Comparison of ENCODE assay signal across 8 cellular contexts in the genomic region with DNA sequence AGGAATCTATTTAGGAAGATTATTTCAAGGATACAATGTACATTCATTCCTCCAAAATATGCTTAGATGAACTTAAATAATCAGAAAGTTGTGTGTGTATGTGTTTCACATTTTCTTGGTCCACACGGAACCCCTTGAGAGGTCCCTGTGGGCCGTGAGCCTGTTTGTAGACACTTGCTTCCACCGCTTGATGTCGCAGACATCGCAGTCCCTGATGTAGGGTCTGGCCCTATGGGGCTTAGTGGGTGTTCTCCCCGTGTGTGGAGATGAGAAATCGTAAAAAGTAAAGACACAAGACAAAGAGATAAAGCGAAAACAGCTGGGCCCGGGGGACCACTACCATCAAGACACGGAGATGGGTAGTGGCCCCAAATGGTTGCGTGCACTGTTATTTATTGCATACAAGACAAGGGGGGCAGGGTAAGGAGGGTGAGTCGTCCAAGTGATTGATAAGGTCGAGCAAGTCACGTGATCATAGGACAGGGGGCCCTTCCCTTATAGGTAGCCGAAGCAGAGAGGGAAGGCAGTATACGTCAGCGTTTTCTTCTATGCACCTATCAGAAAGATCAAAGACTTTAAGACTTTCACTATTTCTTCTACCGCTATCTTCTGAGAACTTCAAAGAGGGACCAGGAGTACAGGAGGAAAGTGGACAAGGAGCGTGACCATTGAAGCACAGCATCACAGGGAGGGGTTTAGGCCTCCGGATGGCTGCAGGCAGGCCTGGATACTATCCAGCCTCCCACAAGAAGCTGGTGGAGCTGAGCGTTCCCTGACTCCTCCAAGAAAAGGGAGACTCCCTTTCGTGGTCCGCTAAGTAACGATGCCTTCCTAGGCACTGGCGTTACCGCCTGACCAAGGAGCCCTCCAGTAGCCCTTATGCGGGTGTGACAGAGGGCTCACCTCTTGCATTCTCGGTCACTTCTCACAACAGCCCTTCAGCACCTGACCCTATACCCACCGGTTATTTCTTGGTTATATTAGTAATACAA. TPM values are rescaled to one million over a fixed set of nuclear protein-coding genes. Genes with fewer than 3 reads are reported as not detected.
DNase-seq lines count a peak whose midpoint lies in the region; ATAC-seq, FAIRE-seq and TF ChIP-seq lines count a peak whose summit lies in the region.
"Had no signal": no experiment of that assay in that cellular context is flagged by ENCODE, and none has a peak within 500 bp of the region (broad histone marks: within the 10 kb centered on the region; RNA-seq: fewer than 3 reads in every experiment).

No MANE protein-coding gene starts in this region.

- no peak for ATAC-seq in activated CD8-positive, alpha-beta memory T cell treated with anti-CD3 and anti-CD28 coated beads, Interleukin-2, amount 10 ng/mL, durations not matched to agents 7 days and 5 days
- ATAC-seq in K562 (peak; percentile 71), GM21526 (IDR thresholded peaks at IDR 0.05; ENCODE audit: low FRiP score, unreplicated experiment) (no peak)

- H3K27me3 ChIP-seq in K562 (ENCODE audit: control insufficient read depth in 2 of 2, insufficient read depth in 2 of 2, low read length in 2 of 2) = no peaks in the 10 kb centered on the region

- peak overlapping the region; percentile 89 for H3K27ac ChIP-seq in K562 (ENCODE audit: extremely low read depth, low read depth, low read length)

- in situ Hi-C loops in K562 (cut with MboI) = loop anchor here (5.0 to 25.0 kb wide), 2 partner anchors 104 to 951 kb away; a partner anchor contains a TSS

- peaks cover 31% of the 10 kb centered on the region for H3K4me1 Mint-ChIP-seq in activated CD8-positive, alpha-beta memory T cell treated with anti-CD3 and anti-CD28 coated beads, Interleukin-2, amount 10 ng/mL, durations not matched to agents 7 days and 5 days

- TF ChIP-seq POLR2A in K562 (conservative IDR thresholded peaks at IDR 0.05) = no peak

- peak overlapping the region; percentile 73 for H3K4me2 ChIP-seq in K562 (ENCODE audit: insufficient read depth, low read length)

- whole genome bisulfite sequencing in K562 (ENCODE audit: insufficient coverage, low coverage, missing lambda C conversion rate) = 3% methylated on average over 25 of the region's 29 CpGs

- no peaks in the 10 kb centered on the region for H3K9me3 Mint-ChIP-seq in activated CD8-positive, alpha-beta memory T cell treated with anti-CD3 and anti-CD28 coated beads, Interleukin-2, amount 10 ng/mL, durations not matched to agents 7 days and 5 days (ENCODE audit: low read depth)

- peak; percentile 63 to 84 for TF ChIP-seq RAD21 in K562 (CRISPR knock-in tag; conservative IDR thresholded peaks at IDR 0.05 in 1 of 2, IDR thresholded peaks at IDR 0.05 in 1 of 2)

- no peak for DNase-seq in activated CD8-positive, alpha-beta memory T cell treated with anti-CD3 and anti-CD28 coated beads, Interleukin-2, amount 10 ng/mL, durations not matched to agents 7 days and 5 days
- DNase-seq in activated CD8-positive, alpha-beta memory T cell treated with anti-CD3 and anti-CD28 coated beads for 24 hours = no peak
- DNase-seq in K562 (ENCODE audit: extremely low read depth in 1 of 4, low spot score in 3 of 4) = peak; percentile 48 to 80 (median 58)
- peak; percentile 9 for DNase-seq in retina
- no peak for DNase-seq in SKM-1 (lab: John Stamatoyannopoulos, UW; ENCODE audit: unreplicated experiment)
- DNase-seq: head of caudate nucleus had no signal

- H3K36me3 Mint-ChIP-seq in activated CD8-positive, alpha-beta memory T cell treated with anti-CD3 and anti-CD28 coated beads, Interleukin-2, amount 10 ng/mL, durations not matched to agents 7 days and 5 days = peaks cover 14% of the 10 kb centered on the region

- peaks cover 35% of the 10 kb centered on the region for H3K79me2 ChIP-seq in K562 (ENCODE audit: control insufficient read depth, insufficient read depth, low read length)

- peak; percentile 93 for FAIRE-seq in K562 (lab: Jason Lieb, UNC)

- POLR2A ChIA-PET in K562 (lab: Yijun Ruan, JAX) = interaction anchor here (0.6 to 1.1 kb wide), 3 partner anchors 293 to 306 kb away, joined by 3 to 5 read pairs (median 3); a partner anchor contains a TSS

- CTCF ChIA-PET in activated CD8-positive, alpha-beta memory T cell treated with anti-CD3 and anti-CD28 coated beads, Interleukin-2, amount 10 ng/mL, durations not matched to agents 7 days and 5 days (lab: Charles Lee) = interaction anchor here (1.0 to 1.3 kb wide), 7 partner anchors 9 to 304 kb away, joined by 3 to 4 read pairs (median 3); no protein-coding TSS in a partner anchor
- CTCF ChIA-PET in K562 (lab: Yijun Ruan, JAX; ENCODE audit: low intra/inter-chr PET ratio) = interaction anchor here (0.6 kb wide), 1 partner anchor 328 kb away, joined by 3 read pairs; no protein-coding TSS in a partner anchor

- H3K27ac Mint-ChIP-seq in activated CD8-positive, alpha-beta memory T cell treated with anti-CD3 and anti-CD28 coated beads, Interleukin-2, amount 10 ng/mL, durations not matched to agents 7 days and 5 days = peak overlapping the region; percentile 66

- H4K20me1 ChIP-seq in K562 (replicated peaks; ENCODE audit: control insufficient read depth, insufficient read depth, low read length) = no peaks in the 10 kb centered on the region

- no peaks in the 10 kb centered on the region for H3K9me3 ChIP-seq in K562 (replicated peaks; ENCODE audit: control insufficient read depth, insufficient read depth, low read depth, low read length)

- no TSS peak for BruUV-seq in K562 (replicated peaks; lab: Mats Ljungman, UMichigan)

- no peaks in the 10 kb centered on the region for H3K27me3 Mint-ChIP-seq in activated CD8-positive, alpha-beta memory T cell treated with anti-CD3 and anti-CD28 coated beads, Interleukin-2, amount 10 ng/mL, durations not matched to agents 7 days and 5 days

- intact Hi-C loops in K562 (cut with micrococcal nuclease) = loop anchor here (2.0 to 10.0 kb wide), 3 partner anchors 52 to 141 kb away; a partner anchor contains a TSS

- peak; percentile 56 to 73 (median 69) for TF ChIP-seq CTCF in K562 (IDR thresholded peaks at IDR 0.05 in 2 of 3, conservative IDR thresholded peaks at IDR 0.05 in 1 of 3; ENCODE audit: insufficient read depth in 2 of 3, low read depth in 1 of 3, low read length in 3 of 3)

- peaks cover 2% of the 10 kb centered on the region for H3K9me1 ChIP-seq in K562 (ENCODE audit: control insufficient read depth, insufficient read depth, low read length)

- H3K4me1 ChIP-seq in K562 (replicated peaks in 1 of 2; ENCODE audit: control insufficient read depth in 2 of 2, insufficient read depth in 2 of 2, low read length in 2 of 2) = peaks cover 12 to 36% of the 10 kb centered on the region in 2 experiments; a peak in 4 of 5 replicates

- peak overlapping the region; percentile 82 for H2AFZ ChIP-seq in K562 (ENCODE audit: low read depth, low read length)

- H3K36me3 ChIP-seq in K562 (ENCODE audit: control insufficient read depth, insufficient read depth, low read length) = peaks cover 3% of the 10 kb centered on the region; the same call in 1 of the 3 replicates

- H3K4me3 Mint-ChIP-seq in activated CD8-positive, alpha-beta memory T cell treated with anti-CD3 and anti-CD28 coated beads, Interleukin-2, amount 10 ng/mL, durations not matched to agents 7 days and 5 days = peak overlapping the region; percentile 32

- H3K9ac ChIP-seq in K562 (ENCODE audit: insufficient read depth in 1 of 2, low read depth in 2 of 2, low read length in 2 of 2) = peak overlapping the region; percentile 53 to 84; a peak in 3 of 4 replicates

- TF ChIP-seq EP300 in K562 (IDR thresholded peaks at IDR 0.05; ENCODE audit: low read length) = no peak

- 0 out of 2 replicates have a peak overlapping the region, but pooled peaks have one; percentile 15 for H3K4me3 ChIP-seq in K562

RNA-seq across cellular contexts. Expression of a gene that starts 1.2 kb away (rescaled TPM):
- 100 to 1,000 TPM; 147 to 176 TPM for total RNA-seq in activated CD8-positive, alpha-beta memory T cell treated with anti-CD3 and anti-CD28 coated beads, Interleukin-2, amount 10 ng/mL, durations not matched to agents 7 days and 5 days
- 12.1 and 20.9 TPM in 2 replicates for total RNA-seq in K562 (2011; cell fraction: chromatin; rRNA removed; ENCODE audit: low replicate concordance)
- 11.8 and 13.8 TPM in 2 replicates for total RNA-seq in K562 (2011; cell fraction: nucleolus; rRNA removed)
- 19.7 and 42.2 TPM in 2 replicates for total RNA-seq in K562 (2011; cell fraction: nucleoplasm; rRNA removed)
- total RNA-seq in K562 (2014; rRNA removed) = 12.4 and 15.1 TPM in 2 replicates
- total RNA-seq in K562 (2014; rRNA removed; fragmentation: Illumina TruSeq; extraction: Trizol) = 14.4 and 15.6 TPM in 2 replicates
- 15.8 and 15.9 TPM in 2 replicates for total RNA-seq in K562 (2015; rRNA removed; fragmentation: Illumina TruSeq; extraction: Trizol)
- 90.1 and 90.9 TPM in 2 replicates for total RNA-seq in K562 (2021)
- polyA plus RNA-seq in K562 (2011; rRNA removed) = 44.4 and 54.7 TPM in 2 replicates
- polyA plus RNA-seq in K562 (2011; cell fraction: cytosol; rRNA removed) = 47.1 and 53.6 TPM in 2 replicates
- 24.0 and 25.6 TPM in 2 replicates for polyA plus RNA-seq in K562 (2011; cell fraction: nucleus; rRNA removed)
- polyA plus RNA-seq in K562 (2012) = 76.3 and 80.4 TPM in 2 replicates
- polyA plus RNA-seq in K562 (2014; fragmentation: Illumina TruSeq; extraction: Trizol) = 116 and 118 TPM in 2 replicates
- polyA plus RNA-seq in K562 (2014; fragmentation: Nextera tagmentation; extraction: Ambion mirVana) = 100 to 1,000 TPM; 226 to 285 TPM
- 55.5 and 59.8 TPM in 2 replicates for polyA plus RNA-seq in K562 (2014; rRNA removed)
- 24.1 and 28.9 TPM in 2 replicates for polyA minus RNA-seq in K562 (2011; rRNA and poly(A)+ RNA removed)
- polyA minus RNA-seq in K562 (2011; cell fraction: cytosol; rRNA and poly(A)+ RNA removed) = 30.9 and 31.5 TPM in 2 replicates
- polyA minus RNA-seq in K562 (2011; cell fraction: nucleus; rRNA and poly(A)+ RNA removed) = 4.7 and 7.6 TPM in 2 replicates

RNA-seq across cellular contexts. Expression of a gene that starts 8.1 kb away (rescaled TPM):
- 10 to 100 TPM; 49.8 to 69.4 TPM for total RNA-seq in activated CD8-positive, alpha-beta memory T cell treated with anti-CD3 and anti-CD28 coated beads, Interleukin-2, amount 10 ng/mL, durations not matched to agents 7 days and 5 days
- 10.1 and 16.3 TPM in 2 replicates for total RNA-seq in K562 (2011; cell fraction: chromatin; rRNA removed; ENCODE audit: low replicate concordance)
- total RNA-seq in K562 (2011; cell fraction: nucleolus; rRNA removed) = 8.8 and 9.8 TPM in 2 replicates
- total RNA-seq in K562 (2011; cell fraction: nucleoplasm; rRNA removed) = 10.0 and 11.8 TPM in 2 replicates
- total RNA-seq in K562 (2014; rRNA removed) (4.3 and 6.4 TPM in 2 replicates), K562 (2014; rRNA removed; fragmentation: Illumina TruSeq; extraction: Trizol) (3.0 and 3.7 TPM in 2 replicates), K562 (2015; rRNA removed; fragmentation: Illumina TruSeq; extraction: Trizol) (6.4 and 6.8 TPM in 2 replicates), K562 (2021) (9.1 and 9.6 TPM in 2 replicates)
- polyA plus RNA-seq in K562 (2011; rRNA removed) (5.1 and 6.0 TPM in 2 replicates), K562 (2014; fragmentation: Illumina TruSeq; extraction: Trizol) (6.6 and 7.4 TPM in 2 replicates), K562 (2014; fragmentation: Nextera tagmentation; extraction: Ambion mirVana) (1 to 10 TPM; 4.7 to 8.4 TPM), K562 (2014; rRNA removed) (4.4 and 6.0 TPM in 2 replicates)
- 4.1 and 8.9 TPM in 2 replicates for polyA plus RNA-seq in K562 (2011; cell fraction: cytosol; rRNA removed)
- 3.5 and 7.3 TPM in 2 replicates for polyA plus RNA-seq in K562 (2011; cell fraction: nucleus; rRNA removed)
- polyA plus RNA-seq in K562 (2012) = 7.0 and 7.2 TPM in 2 replicates
- polyA minus RNA-seq in K562 (2011; rRNA and poly(A)+ RNA removed) = 6.0 and 7.8 TPM in 2 replicates
- 2.6 and 5.6 TPM in 2 replicates for polyA minus RNA-seq in K562 (2011; cell fraction: cytosol; rRNA and poly(A)+ RNA removed)
- polyA minus RNA-seq in K562 (2011; cell fraction: nucleus; rRNA and poly(A)+ RNA removed) = 1.3 and 1.8 TPM in 2 replicates

RNA-seq across cellular contexts. Expression of a gene that starts 27.8 kb away (rescaled TPM):
- total RNA-seq in activated CD8-positive, alpha-beta memory T cell treated with anti-CD3 and anti-CD28 coated beads, Interleukin-2, amount 10 ng/mL, durations not matched to agents 7 days and 5 days = 10 to 100 TPM; 39.8 to 58.0 TPM
- total RNA-seq in K562 (2011; cell fraction: chromatin; rRNA removed; ENCODE audit: low replicate concordance) = 10.6 and 19.4 TPM in 2 replicates
- 12.4 and 13.3 TPM in 2 replicates for total RNA-seq in K562 (2011; cell fraction: nucleolus; rRNA removed)
- total RNA-seq in K562 (2011; cell fraction: nucleoplasm; rRNA removed) = 9.5 and 12.7 TPM in 2 replicates
- total RNA-seq in K562 (2014; rRNA removed) (1.6 and 2.4 TPM in 2 replicates), K562 (2014; rRNA removed; fragmentation: Illumina TruSeq; extraction: Trizol) (0.80 and 1.1 TPM in 2 replicates), K562 (2015; rRNA removed; fragmentation: Illumina TruSeq; extraction: Trizol) (1.5 and 1.9 TPM in 2 replicates), K562 (2021) (3.3 and 5.0 TPM in 2 replicates)
- polyA plus RNA-seq in K562 (2011; rRNA removed) (1.6 TPM in 2 replicates), K562 (2014; fragmentation: Illumina TruSeq; extraction: Trizol) (2.2 and 2.7 TPM in 2 replicates), K562 (2014; fragmentation: Nextera tagmentation; extraction: Ambion mirVana) (1 to 10 TPM; 1.4 to 2.0 TPM), K562 (2014; rRNA removed) (1.7 and 4.0 TPM in 2 replicates)
- polyA plus RNA-seq in K562 (2011; cell fraction: cytosol; rRNA removed) = 2.4 and 2.5 TPM in 2 replicates
- polyA plus RNA-seq in K562 (2011; cell fraction: nucleus; rRNA removed) = 2.4 and 2.7 TPM in 2 replicates
- 2.3 and 2.9 TPM in 2 replicates for polyA plus RNA-seq in K562 (2012)
- 2.8 and 3.4 TPM in 2 replicates for polyA minus RNA-seq in K562 (2011; rRNA and poly(A)+ RNA removed)
- polyA minus RNA-seq in K562 (2011; cell fraction: cytosol; rRNA and poly(A)+ RNA removed) = 0.73 and 2.1 TPM in 2 replicates
- polyA minus RNA-seq in K562 (2011; cell fraction: nucleus; rRNA and poly(A)+ RNA removed) = 6.7 and 7.0 TPM in 2 replicates

RNA-seq across cellular contexts. Expression of a gene that starts 30.7 kb away (rescaled TPM):
- 10 to 100 TPM; 32.8 to 82.6 TPM for total RNA-seq in activated CD8-positive, alpha-beta memory T cell treated with anti-CD3 and anti-CD28 coated beads, Interleukin-2, amount 10 ng/mL, durations not matched to agents 7 days and 5 days
- total RNA-seq in K562 (2011; cell fraction: chromatin; rRNA removed; ENCODE audit: low replicate concordance) = 5.5 and 9.0 TPM in 2 replicates
- total RNA-seq in K562 (2011; cell fraction: nucleolus; rRNA removed) = 9.2 and 9.3 TPM in 2 replicates
- 7.9 and 8.4 TPM in 2 replicates for total RNA-seq in K562 (2011; cell fraction: nucleoplasm; rRNA removed)
- total RNA-seq in K562 (2014; rRNA removed) (29.3 and 38.4 TPM in 2 replicates), K562 (2014; rRNA removed; fragmentation: Illumina TruSeq; extraction: Trizol) (6.6 and 6.8 TPM in 2 replicates), K562 (2015; rRNA removed; fragmentation: Illumina TruSeq; extraction: Trizol) (5.9 and 7.1 TPM in 2 replicates), K562 (2021) (43.2 and 43.6 TPM in 2 replicates)
- polyA plus RNA-seq in K562 (2011; rRNA removed) (16.7 and 39.5 TPM in 2 replicates), K562 (2014; fragmentation: Illumina TruSeq; extraction: Trizol) (57.9 and 62.9 TPM in 2 replicates), K562 (2014; fragmentation: Nextera tagmentation; extraction: Ambion mirVana) (100 to 1,000 TPM; 160 to 166 TPM), K562 (2014; rRNA removed) (49.5 and 58.1 TPM in 2 replicates)
- polyA plus RNA-seq in K562 (2011; cell fraction: cytosol; rRNA removed) = 27.9 and 68.7 TPM in 2 replicates
- 10.0 and 16.1 TPM in 2 replicates for polyA plus RNA-seq in K562 (2011; cell fraction: nucleus; rRNA removed)
- 41.8 and 64.6 TPM in 2 replicates for polyA plus RNA-seq in K562 (2012)
- 12.6 and 31.1 TPM in 2 replicates for polyA minus RNA-seq in K562 (2011; rRNA and poly(A)+ RNA removed)
- polyA minus RNA-seq in K562 (2011; cell fraction: cytosol; rRNA and poly(A)+ RNA removed) = 10.2 and 18.5 TPM in 2 replicates
- polyA minus RNA-seq in K562 (2011; cell fraction: nucleus; rRNA and poly(A)+ RNA removed) = 3.0 TPM in 2 replicates

RNA-seq across cellular contexts. Expression of a gene that starts 55.4 kb away (rescaled TPM):
- not detected for total RNA-seq in activated CD8-positive, alpha-beta memory T cell treated with anti-CD3 and anti-CD28 coated beads, Interleukin-2, amount 10 ng/mL, durations not matched to agents 7 days and 5 days
- not detected in 2 replicates for total RNA-seq in K562 (2011; cell fraction: chromatin; rRNA removed; ENCODE audit: low replicate concordance)
- total RNA-seq in K562 (2011; cell fraction: nucleolus; rRNA removed) = not detected in 2 replicates
- total RNA-seq in K562 (2011; cell fraction: nucleoplasm; rRNA removed) = not detected in 2 replicates
- total RNA-seq in K562 (2014; rRNA removed) (not detected in 2 replicates), K562 (2014; rRNA removed; fragmentation: Illumina TruSeq; extraction: Trizol) (not detected in 2 replicates), K562 (2015; rRNA removed; fragmentation: Illumina TruSeq; extraction: Trizol) (not detected in 2 replicates), K562 (2021) (not detected in 2 replicates)
- polyA plus RNA-seq in K562 (2011; rRNA removed) (not detected in 2 replicates), K562 (2014; fragmentation: Illumina TruSeq; extraction: Trizol) (not detected in 2 replicates), K562 (2014; fragmentation: Nextera tagmentation; extraction: Ambion mirVana) (under 1 TPM in 1 of 2 experiments, not detected in 1; 0.04 TPM), K562 (2014; rRNA removed) (not detected in 2 replicates)
- not detected in 2 replicates for polyA plus RNA-seq in K562 (2011; cell fraction: cytosol; rRNA removed)
- polyA plus RNA-seq in K562 (2011; cell fraction: nucleus; rRNA removed) = not detected in 2 replicates
- not detected in 2 replicates for polyA plus RNA-seq in K562 (2012)
- not detected in 2 replicates for polyA minus RNA-seq in K562 (2011; rRNA and poly(A)+ RNA removed)
- polyA minus RNA-seq in K562 (2011; cell fraction: cytosol; rRNA and poly(A)+ RNA removed) = not detected in 2 replicates
- not detected in 2 replicates for polyA minus RNA-seq in K562 (2011; cell fraction: nucleus; rRNA and poly(A)+ RNA removed)
- total RNA-seq: A673 had no signal

Comparison
In these comparisons a context has a peak if more than half of its experiments do, and no peak if none do; other contexts are left out.
1. DNase-seq: peak in K562 (4 of 4) and retina (single experiment); none in activated CD8-positive, alpha-beta memory T cell treated with anti-CD3 and anti-CD28 coated beads, Interleukin-2, amount 10 ng/mL, durations not matched to agents 7 days and 5 days (single experiment), activated CD8-positive, alpha-beta memory T cell treated with anti-CD3 and anti-CD28 coated beads for 24 hours (single experiment) and SKM-1 (single experiment).